ENCODE assay signal across 22 cellular contexts in the genomic region with DNA sequence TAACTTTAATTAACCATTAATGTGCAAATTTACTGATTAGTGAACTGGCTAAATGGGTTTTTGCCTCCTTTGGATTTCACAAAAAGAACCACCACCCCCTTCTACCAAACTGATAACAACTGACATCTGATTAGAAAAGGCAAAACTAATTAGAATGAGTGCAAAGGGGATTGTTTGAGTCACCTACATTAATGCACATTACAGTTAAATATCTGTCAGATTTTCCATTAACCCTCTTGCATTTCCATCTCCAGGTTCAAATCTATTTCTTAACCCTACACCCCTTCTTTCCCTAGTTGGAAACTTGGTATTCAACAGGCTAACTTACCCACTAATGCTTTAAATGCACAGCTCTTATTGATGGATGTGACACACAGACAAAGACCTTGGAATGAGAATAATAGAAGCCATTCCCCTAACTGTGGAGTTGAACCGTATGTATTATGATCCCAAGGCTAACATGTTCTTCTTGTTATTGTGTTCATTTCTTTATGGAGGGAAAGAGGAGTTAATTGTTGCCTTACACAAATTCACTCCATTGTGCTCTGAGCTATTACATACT.
"Had no signal": no experiment of that assay in that cellular context is flagged by ENCODE, and none has a peak within 500 bp of the region (broad histone marks: within the 10 kb centered on the region; RNA-seq: fewer than 3 reads in every experiment).

No MANE protein-coding gene starts in this region.

- H3K9me3 Mint-ChIP-seq: dendritic cell treated with granulocyte-macrophage colony-stimulating factor and Interleukin-4, amounts not matched to agents 40 ng/mL and 50 ng/mL, for 4 days; immature natural killer cell; natural killer cell had no signal

- H3K27me3 ChIP-seq: breast epithelium, right atrium auricular region, stomach, testis, upper lobe of right lung had no signal

- H3K27me3 Mint-ChIP-seq: activated CD8-positive, alpha-beta memory T cell treated with anti-CD3 and anti-CD28 coated beads, Interleukin-2, amount 10 ng/mL, durations not matched to agents 7 days and 5 days; activated naive CD8-positive, alpha-beta T cell treated with anti-CD3 and anti-CD28 coated beads, Interleukin-2, amount 10 ng/mL, durations not matched to agents 7 days and 5 days; dendritic cell treated with granulocyte-macrophage colony-stimulating factor and Interleukin-4, amounts not matched to agents 40 ng/mL and 50 ng/mL, for 4 days; T-helper 17 cell had no signal

- H3K4me3 ChIP-seq: breast epithelium, right atrium auricular region, stomach, testis, upper lobe of right lung had no signal

- H3K36me3 ChIP-seq: breast epithelium, right atrium auricular region, stomach, upper lobe of right lung had no signal

- ATAC-seq: activated CD8-positive, alpha-beta memory T cell treated with anti-CD3 and anti-CD28 coated beads, Interleukin-2, amount 10 ng/mL, durations not matched to agents 7 days and 5 days; natural killer cell; T-helper 17 cell; upper lobe of right lung had no signal

- H3K36me3 Mint-ChIP-seq: natural killer cell had no signal

- H3K27ac Mint-ChIP-seq: activated CD8-positive, alpha-beta memory T cell treated with anti-CD3 and anti-CD28 coated beads, Interleukin-2, amount 10 ng/mL, durations not matched to agents 7 days and 5 days; activated naive CD8-positive, alpha-beta T cell treated with anti-CD3 and anti-CD28 coated beads, Interleukin-2, amount 10 ng/mL, durations not matched to agents 7 days and 5 days; dendritic cell treated with granulocyte-macrophage colony-stimulating factor and Interleukin-4, amounts not matched to agents 40 ng/mL and 50 ng/mL, for 4 days; immature natural killer cell; natural killer cell; T-helper 17 cell had no signal

- H3K4me1 Mint-ChIP-seq: immature natural killer cell, natural killer cell had no signal

- DNase-seq: activated CD4-positive, alpha-beta T cell treated with anti-CD3 and anti-CD28 coated beads, Interleukin-2, amount 50 U/mL, for 1 hour; activated CD8-positive, alpha-beta memory T cell treated with anti-CD3 and anti-CD28 coated beads, Interleukin-2, amount 10 ng/mL, durations not matched to agents 7 days and 5 days; activated naive CD8-positive, alpha-beta T cell treated with anti-CD3 and anti-CD28 coated beads, Interleukin-2, amount 10 ng/mL, durations not matched to agents 7 days and 5 days; aorta; cerebellar nuclear complex; effector memory CD4-positive, alpha-beta T cell; head of caudate nucleus; immature natural killer cell; mesendoderm; natural killer cell; posterior cingulate gyrus; SIG-M5; stimulated activated CD4-positive, alpha-beta T cell treated with anti-CD3 and anti-CD28 coated beads, Interleukin-4, amount 100 ng/mL, for 4 hours; stimulated activated CD8-positive, alpha-beta memory T cell treated with anti-CD3 and anti-CD28 coated beads, Interleukin-4, amount 100 ng/mL, for 48 hours; stomach; T-helper 17 cell; testis; upper lobe of right lung; WERI-Rb-1 had no signal

- H3K4me3 Mint-ChIP-seq: activated CD8-positive, alpha-beta memory T cell treated with anti-CD3 and anti-CD28 coated beads, Interleukin-2, amount 10 ng/mL, durations not matched to agents 7 days and 5 days; activated naive CD8-positive, alpha-beta T cell treated with anti-CD3 and anti-CD28 coated beads, Interleukin-2, amount 10 ng/mL, durations not matched to agents 7 days and 5 days; dendritic cell treated with granulocyte-macrophage colony-stimulating factor and Interleukin-4, amounts not matched to agents 40 ng/mL and 50 ng/mL, for 4 days; immature natural killer cell; natural killer cell; T-helper 17 cell had no signal

- H3K27ac ChIP-seq: right atrium auricular region, stomach, testis, upper lobe of right lung, WERI-Rb-1 had no signal
